ENCODE assay signal across 9 cellular contexts in the genomic region with DNA sequence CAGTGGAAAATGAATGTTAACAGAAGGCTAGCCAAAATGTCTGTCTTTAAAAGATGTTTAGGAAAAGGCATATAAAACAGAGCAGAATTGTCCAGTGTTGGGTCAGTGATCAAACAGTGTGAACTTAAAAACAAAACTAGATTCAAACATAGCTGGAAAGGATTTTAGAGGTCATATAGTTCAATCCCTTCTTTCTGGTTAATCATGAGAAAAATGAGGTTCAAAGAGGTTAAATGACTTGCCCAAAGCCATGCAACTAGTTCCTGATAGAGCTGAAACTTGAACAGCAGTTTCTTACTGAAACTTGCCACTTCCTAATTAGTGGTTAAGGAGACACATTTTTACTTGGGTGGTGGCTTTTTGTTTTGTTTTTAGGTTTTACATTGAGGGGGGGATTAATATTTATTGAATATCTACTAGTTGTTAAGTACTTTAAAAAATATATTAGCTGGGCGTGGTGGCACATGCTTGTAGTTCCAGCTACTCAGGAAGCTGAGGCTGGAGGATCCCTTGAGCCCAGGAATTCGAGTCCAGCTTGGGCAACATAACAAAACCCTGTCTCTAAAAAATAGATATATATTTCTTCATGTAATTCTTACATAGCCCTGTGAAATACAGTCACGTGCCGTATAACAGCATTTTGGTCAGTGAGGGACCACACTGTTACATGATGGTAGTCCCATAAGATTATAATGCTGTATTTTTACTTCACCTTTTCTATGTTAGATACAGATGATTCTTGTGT. TPM values are rescaled to one million over a fixed set of nuclear protein-coding genes. Genes with fewer than 3 reads are reported as not detected.
DNase-seq lines count a peak whose midpoint lies in the region; ATAC-seq and TF ChIP-seq lines count a peak whose summit lies in the region.
"Had no signal": no experiment of that assay in that cellular context is flagged by ENCODE, and none has a peak within 500 bp of the region (broad histone marks: within the 10 kb centered on the region; RNA-seq: fewer than 3 reads in every experiment).

No MANE protein-coding gene starts in this region.

- H3K27me3 Mint-ChIP-seq in stimulated activated naive CD8-positive, alpha-beta T cell treated with anti-CD3 and anti-CD28 coated beads, Interleukin-15, Interleukin-2, amounts not matched to agents 100 ng/mL and 50 ng/mL, for 24 hours, result no peaks in the 10 kb centered on the region

- peaks cover 18% of the 10 kb centered on the region for H3K36me3 Mint-ChIP-seq in stimulated activated naive CD8-positive, alpha-beta T cell treated with anti-CD3 and anti-CD28 coated beads, Interleukin-15, Interleukin-2, amounts not matched to agents 100 ng/mL and 50 ng/mL, for 24 hours (ENCODE audit: low read depth)

- DNase-seq in stimulated activated naive CD8-positive, alpha-beta T cell treated with anti-CD3 and anti-CD28 coated beads, Interleukin-15, Interleukin-2, amounts not matched to agents 100 U/mL and 50 U/mL, for 24 hours, result no peak
- DNase-seq in RPMI8226 (peak; percentile 17), hepatocyte (ENCODE audit: low spot score) (no peak), vagina (ENCODE audit: extremely low spot score in 2 of 2) (no peak), NCI-H1694 treated with DMSO at 0.1 percent for 48 hours (lab: John Stamatoyannopoulos, UW) (no peak), NCI-H524 treated with DMSO at 0.1 percent for 48 hours (lab: John Stamatoyannopoulos, UW) (no peak), glomerular visceral epithelial cell (ENCODE audit: extremely low spot score) (no peak)
- DNase-seq: DMS153 had no signal

- H3K9me3 ChIP-seq in hepatocyte (ENCODE audit: low read depth), result no peaks in the 10 kb centered on the region
- no peaks in the 10 kb centered on the region for H3K9me3 ChIP-seq in vagina

- H3K79me2 ChIP-seq in hepatocyte, result peaks cover 84% of the 10 kb centered on the region

- H3K9me2 ChIP-seq in hepatocyte (replicated peaks; ENCODE audit: insufficient read depth), result no peaks in the 10 kb centered on the region

- TF ChIP-seq CTCF in hepatocyte (IDR thresholded peaks at IDR 0.05; ENCODE audit: poor library complexity) (no peak), vagina (IDR thresholded peaks at IDR 0.05) (no peak)

- no peak for TF ChIP-seq POLR2A in vagina (IDR thresholded peaks at IDR 0.05)

- H3K4me3 ChIP-seq in hepatocyte (no peak overlapping the region), vagina (no peak overlapping the region)

- peak overlapping the region; percentile 46 for H3K27ac Mint-ChIP-seq in stimulated activated naive CD8-positive, alpha-beta T cell treated with anti-CD3 and anti-CD28 coated beads, Interleukin-15, Interleukin-2, amounts not matched to agents 100 ng/mL and 50 ng/mL, for 24 hours

- intact Hi-C loops in vagina (cut with DNase I), result no loop called here

- peaks cover 77% of the 10 kb centered on the region for H3K4me1 Mint-ChIP-seq in stimulated activated naive CD8-positive, alpha-beta T cell treated with anti-CD3 and anti-CD28 coated beads, Interleukin-15, Interleukin-2, amounts not matched to agents 100 ng/mL and 50 ng/mL, for 24 hours (ENCODE audit: low read depth)

- peak overlapping the region; percentile 73 for H3K4me3 Mint-ChIP-seq in stimulated activated naive CD8-positive, alpha-beta T cell treated with anti-CD3 and anti-CD28 coated beads, Interleukin-15, Interleukin-2, amounts not matched to agents 100 ng/mL and 50 ng/mL, for 24 hours

- H3K27me3 ChIP-seq in hepatocyte (no peaks in the 10 kb centered on the region), vagina (no peaks in the 10 kb centered on the region)

- H4K20me1 ChIP-seq in hepatocyte (ENCODE audit: insufficient read depth, poor library complexity, severe bottlenecking), result peaks cover 6% of the 10 kb centered on the region

- peak overlapping the region; percentile 44 for H3K4me2 ChIP-seq in hepatocyte

- H3K36me3 ChIP-seq in hepatocyte (replicated peaks; ENCODE audit: insufficient read depth, low read depth) (no peaks in the 10 kb centered on the region), vagina (peaks cover 0 to 8% of the 10 kb centered on the region in 2 donors)

- peaks cover 53% of the 10 kb centered on the region for H3K4me1 ChIP-seq in hepatocyte (ENCODE audit: insufficient read depth)
- peaks cover 56% of the 10 kb centered on the region for H3K4me1 ChIP-seq in vagina

- H2AFZ ChIP-seq in hepatocyte, result no peak overlapping the region

- 81% methylated on average over 4 of the region's 4 CpGs for WGBS in hepatocyte (ENCODE audit: low lambda C conversion rate, missing lambda C conversion rate)

- ATAC-seq in stimulated activated naive CD8-positive, alpha-beta T cell treated with anti-CD3 and anti-CD28 coated beads, Interleukin-15, Interleukin-2, amounts not matched to agents 100 U/mL and 50 U/mL, for 24 hours, result no peak

- H3K27ac ChIP-seq in hepatocyte (peak overlapping the region; percentile 69), vagina (peak overlapping the region; percentile 40)

- no peaks in the 10 kb centered on the region for H3K9me3 Mint-ChIP-seq in stimulated activated naive CD8-positive, alpha-beta T cell treated with anti-CD3 and anti-CD28 coated beads, Interleukin-15, Interleukin-2, amounts not matched to agents 100 ng/mL and 50 ng/mL, for 24 hours

RNA-seq across cellular contexts. Expression of gene ACVR1B, which starts 20.4 kb away (rescaled TPM):
- total RNA-seq in hepatocyte (16.3 and 22.4 TPM in 2 replicates), vagina (23.6 TPM)
- 4.8 and 5.7 TPM in 2 replicates for polyA plus RNA-seq in hepatocyte

RNA-seq across cellular contexts. Expression of gene TAMALIN, which starts 34.9 kb away (rescaled TPM):
- 4.0 and 8.0 TPM in 2 replicates for total RNA-seq in hepatocyte
- polyA plus RNA-seq in hepatocyte, result 9.9 and 17.0 TPM in 2 replicates
- total RNA-seq in vagina, result 47.1 TPM
